18 cellular contexts compared by ENCODE assay signal in the genomic region with DNA sequence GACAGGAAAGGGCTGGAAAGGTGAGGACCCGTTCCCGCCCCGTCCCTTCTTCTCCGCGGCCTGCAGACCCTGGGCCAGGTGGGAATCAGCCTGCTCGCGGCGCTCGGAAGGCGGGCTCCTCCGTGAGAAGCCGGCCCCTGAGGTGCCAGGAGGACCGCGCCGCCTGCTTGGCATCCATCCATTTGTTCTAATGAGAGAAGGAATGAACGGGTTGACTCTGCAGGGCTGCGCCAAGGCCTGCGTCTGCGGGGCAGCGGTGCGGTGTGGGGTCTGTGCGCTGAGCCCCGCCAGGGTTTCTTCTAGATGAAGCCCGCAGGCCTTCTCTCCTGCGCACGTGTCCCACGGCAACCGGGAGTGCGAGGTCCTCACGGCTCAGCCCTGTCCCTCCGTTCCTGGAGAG.
"Had no signal": no experiment of that assay in that cellular context is flagged by ENCODE, and none has a peak within 500 bp of the region (broad histone marks: within the 10 kb centered on the region; RNA-seq: fewer than 3 reads in every experiment).

No MANE protein-coding gene starts in this region.

- H3K27ac ChIP-seq: left ventricle myocardium inferior, right atrium auricular region had no signal

- H3K27me3 Mint-ChIP-seq: activated naive CD8-positive, alpha-beta T cell; stimulated activated naive CD8-positive, alpha-beta T cell treated with anti-CD3 and anti-CD28 coated beads, Interleukin-15, amount 100 ng/mL, for 72 hours had no signal

- H3K4me1 Mint-ChIP-seq: stimulated activated naive CD8-positive, alpha-beta T cell treated with anti-CD3 and anti-CD28 coated beads, Interleukin-15, amount 100 ng/mL, for 72 hours had no signal

- H3K27me3 ChIP-seq: dorsolateral prefrontal cortex, right atrium auricular region, suprapubic skin had no signal

- H3K27ac Mint-ChIP-seq: activated naive CD8-positive, alpha-beta T cell had no signal

- H3K4me3 ChIP-seq: dorsolateral prefrontal cortex, left ventricle myocardium inferior, prostate gland, right atrium auricular region, skin epidermis, suprapubic skin had no signal

- H3K36me3 Mint-ChIP-seq: activated naive CD8-positive, alpha-beta T cell had no signal

- H3K9me3 ChIP-seq: prostate gland had no signal

- H3K4me3 Mint-ChIP-seq: activated naive CD8-positive, alpha-beta T cell; stimulated activated naive CD8-positive, alpha-beta T cell treated with anti-CD3 and anti-CD28 coated beads, Interleukin-15, amount 100 ng/mL, for 72 hours had no signal

- DNase-seq: activated CD4-positive, alpha-beta T cell treated with anti-CD3 and anti-CD28 coated beads for 1 hour; amygdala; caudate nucleus; dorsolateral prefrontal cortex; foreskin melanocyte; hypothalamus; kidney glomerular epithelial cell; left ventricle myocardium inferior; stimulated activated CD4-positive, alpha-beta T cell treated with anti-CD3 and anti-CD28 coated beads, Interleukin-2, amount 100 ng/mL, for 48 hours; stimulated activated naive CD8-positive, alpha-beta T cell treated with anti-CD3 and anti-CD28 coated beads, Interleukin-15, amount 100 ng/mL, for 72 hours; SW 1271; T-helper 2 cell; trophoblast cell had no signal

- H3K36me3 ChIP-seq: left ventricle myocardium inferior, prostate gland, right atrium auricular region, suprapubic skin had no signal
